20 cellular contexts compared by ENCODE assay signal in the genomic region with DNA sequence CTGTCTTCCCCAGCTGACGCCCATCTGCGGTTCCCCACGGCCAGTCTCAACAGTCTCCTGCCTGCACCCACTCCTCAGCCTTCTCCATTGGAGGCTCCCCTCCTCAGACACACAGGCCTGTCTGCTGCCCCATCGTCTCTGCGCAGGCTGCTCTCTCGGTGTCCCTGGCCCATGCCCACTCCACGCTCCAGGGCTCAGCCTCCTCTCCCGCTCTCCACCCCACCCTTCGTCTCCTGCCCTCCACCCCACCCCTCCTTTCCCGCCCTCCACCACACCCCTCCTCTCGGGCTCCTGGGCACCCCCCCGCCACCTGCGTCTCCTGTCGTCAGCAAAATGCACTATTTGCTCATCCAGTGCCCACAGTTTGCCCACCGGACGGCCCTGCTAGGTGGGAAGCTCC.
"Had no signal": no experiment of that assay in that cellular context is flagged by ENCODE, and none has a peak within 500 bp of the region (broad histone marks: within the 10 kb centered on the region; RNA-seq: fewer than 3 reads in every experiment).

No MANE protein-coding gene starts in this region.

- ATAC-seq: PC-3, WTC11 had no signal

- H3K27me3 ChIP-seq: adrenal gland, MG63 had no signal

- H3K9me3 Mint-ChIP-seq: activated CD4-positive, alpha-beta memory T cell treated with anti-CD3 and anti-CD28 coated beads for 36 hours; activated T-helper 17 cell treated with anti-CD3 and anti-CD28 coated beads, Interleukin-2, amount 50 U/mL, for 72 hours; WTC11 had no signal

- H3K36me3 Mint-ChIP-seq: activated CD4-positive, alpha-beta memory T cell treated with anti-CD3 and anti-CD28 coated beads for 36 hours; activated naive CD8-positive, alpha-beta T cell treated with anti-CD3 and anti-CD28 coated beads, Interleukin-2, amount 10 ng/mL, durations not matched to agents 7 days and 5 days; WTC11 had no signal

- H3K27ac Mint-ChIP-seq: activated CD4-positive, alpha-beta memory T cell treated with anti-CD3 and anti-CD28 coated beads for 36 hours; activated CD4-positive, alpha-beta T cell treated with anti-CD3 and anti-CD28 coated beads, Interleukin-2, amount 10 ng/mL, durations not matched to agents 7 days and 5 days; activated naive CD4-positive, alpha-beta T cell treated with anti-CD3 and anti-CD28 coated beads, Interleukin-2, amount 10 ng/mL, durations not matched to agents 7 days and 5 days; WTC11 had no signal

- DNase-seq: adrenal gland, MG63, MV-4-11, NCI-H1092 treated with DMSO at 0.1 percent for 48 hours, NCI-H1417 treated with DMSO at 0.1 percent for 48 hours, NCI-H1694, NCI-H2029 treated with DMSO at 0.1 percent for 48 hours, NCI-H345, NCI-H510A, NCI-H526 treated with DMSO at 0.1 percent for 48 hours, NCI-H82, PC-3, SHP77 treated with DMSO at 0.1 percent for 48 hours had no signal

- H3K4me3 Mint-ChIP-seq: activated CD4-positive, alpha-beta memory T cell treated with anti-CD3 and anti-CD28 coated beads for 36 hours; activated CD4-positive, alpha-beta T cell treated with anti-CD3 and anti-CD28 coated beads, Interleukin-2, amount 10 ng/mL, durations not matched to agents 7 days and 5 days; activated naive CD8-positive, alpha-beta T cell treated with anti-CD3 and anti-CD28 coated beads, Interleukin-2, amount 10 ng/mL, durations not matched to agents 7 days and 5 days; T-helper 1 cell treated with Interleukin-12 subunit alpha and Interleukin-12 subunit beta and Interleukin-4 antibody, amounts not matched to agents 30 μg/mL and 1 μg/mL, for 36 hours; WTC11 had no signal

- H3K9me3 ChIP-seq: adrenal gland, MG63 had no signal

- H3K27ac ChIP-seq: adrenal gland had no signal

- H3K4me3 ChIP-seq: adrenal gland, MG63 had no signal

- H3K4me1 Mint-ChIP-seq: WTC11 had no signal

- H3K4me1 ChIP-seq: adrenal gland had no signal

- H3K36me3 ChIP-seq: adrenal gland, MG63 had no signal
